ENCODE assay signal across 16 cellular contexts in genomic region chr2:203578511-203579130, GRCh38. TPM values are rescaled to one million over a fixed set of nuclear protein-coding genes. Genes with fewer than 3 reads are reported as not detected.
DNase-seq lines count a peak whose midpoint lies in the region; ATAC-seq and TF ChIP-seq lines count a peak whose summit lies in the region.
"Had no signal": no experiment of that assay in that cellular context is flagged by ENCODE, and none has a peak within 500 bp of the region (broad histone marks: within the 10 kb centered on the region; RNA-seq: fewer than 3 reads in every experiment).

No MANE protein-coding gene starts in this region.

- peak overlapping the region; percentile 88 for H3K27ac Mint-ChIP-seq in Caco-2 (ENCODE audit: unreplicated experiment)
- H3K27ac Mint-ChIP-seq in effector memory CD8-positive, alpha-beta T cell = no peak overlapping the region
- H3K27ac Mint-ChIP-seq: CD4-positive, CD25-positive, alpha-beta regulatory T cell; WTC11 had no signal

- intact Hi-C loops in Caco-2 (cut with micrococcal nuclease; ENCODE audit: unreplicated experiment) (loop anchor here (1.0 to 2.0 kb wide), 2 partner anchors 43 to 72 kb away; partner anchors contain the start of gene RAPH1), prostate gland (cut with DNase I) (no loop called here)

- H3K4me3 ChIP-seq in Caco-2 (ENCODE audit: low read depth, low read length) = no peak overlapping the region
- H3K4me3 ChIP-seq in KMS-11 (IDR thresholded peaks at IDR 0.05; ENCODE audit: insufficient read depth, low read depth, low read length) = no peak overlapping the region
- H3K4me3 ChIP-seq in coronary artery = no peak overlapping the region
- no peak overlapping the region for H3K4me3 ChIP-seq in prostate gland
- H3K4me3 ChIP-seq: SJCRH30 had no signal

- no peak overlapping the region; the same call in 1 of the 2 replicates for H3K9ac ChIP-seq in KMS-11

- H2AFZ ChIP-seq in KMS-11 (ENCODE audit: low read depth) = peak overlapping the region; percentile 44; the same call in 1 of the 2 replicates

- TF ChIP-seq CTCF in Caco-2 (IDR thresholded peaks at IDR 0.05; ENCODE audit: insufficient read depth in 1 of 2, low read depth in 1 of 2, low read length in 1 of 2, severe bottlenecking in 1 of 2, unreplicated experiment in 1 of 2) = no peak
- TF ChIP-seq CTCF in KMS-11 (conservative IDR thresholded peaks at IDR 0.05; ENCODE audit: low read depth, low read length) = no peak
- no peak for TF ChIP-seq CTCF in coronary artery (IDR thresholded peaks at IDR 0.05)
- TF ChIP-seq CTCF in prostate gland (IDR thresholded peaks at IDR 0.05) = no peak

- no peak for TF ChIP-seq POLR2A in prostate gland (IDR thresholded peaks at IDR 0.05)

- peaks cover 23% of the 10 kb centered on the region for H3K4me1 Mint-ChIP-seq in Caco-2 (ENCODE audit: low read depth, unreplicated experiment)
- peaks cover 3 to 6% of the 10 kb centered on the region in 2 donors for H3K4me1 Mint-ChIP-seq in effector memory CD8-positive, alpha-beta T cell (ENCODE audit: low read depth in 2 of 2)

- H3K4me2 ChIP-seq in KMS-11 = peak overlapping the region; percentile 65

- no peaks in the 10 kb centered on the region for H4K20me1 ChIP-seq in KMS-11 (ENCODE audit: insufficient read depth)

- no peaks in the 10 kb centered on the region for H3K79me2 ChIP-seq in KMS-11 (ENCODE audit: insufficient read depth, low read depth)

- H3K27me3 ChIP-seq in Caco-2 (replicated peaks; ENCODE audit: control insufficient read depth, insufficient read depth, low read length) (no peaks in the 10 kb centered on the region), KMS-11 (ENCODE audit: insufficient read depth, low read depth) (no peaks in the 10 kb centered on the region), prostate gland (replicated peaks; ENCODE audit: insufficient read depth) (no peaks in the 10 kb centered on the region)
- H3K27me3 ChIP-seq: SJCRH30 had no signal

- DNase-seq in Caco-2 (no peak), coronary artery (ENCODE audit: low spot score) (no peak), prostate gland (ENCODE audit: low spot score) (no peak), RPMI8226 (no peak), cerebellar cortex (ENCODE audit: low spot score) (no peak)
- DNase-seq in effector memory CD8-positive, alpha-beta T cell = no peak
- DNase-seq: GF-D8; hippocampal formation; NCI-H1105; NCI-H524 treated with DMSO at 0.1 percent for 48 hours; SJCRH30; stimulated activated CD4-positive, alpha-beta T cell treated with anti-CD3 and anti-CD28 coated beads, Interleukin-4, amount 100 ng/mL, for 1 hour had no signal

- no peaks in the 10 kb centered on the region for H3K9me3 ChIP-seq in Caco-2
- no peaks in the 10 kb centered on the region for H3K9me3 ChIP-seq in prostate gland
- H3K9me3 ChIP-seq: SJCRH30 had no signal

- no TSS peak for BruUV-seq in Caco-2 (replicated peaks; lab: Mats Ljungman, UMichigan)

- CTCF ChIA-PET in Caco-2 (lab: Charles Lee) = no interaction called here

- H3K4me3 Mint-ChIP-seq in Caco-2 (ENCODE audit: unreplicated experiment) = peak overlapping the region; percentile 4
- H3K4me3 Mint-ChIP-seq in effector memory CD8-positive, alpha-beta T cell = no peak overlapping the region
- H3K4me3 Mint-ChIP-seq: CD4-positive, CD25-positive, alpha-beta regulatory T cell; WTC11 had no signal

- H3K36me3 ChIP-seq in Caco-2 (ENCODE audit: control insufficient read depth, insufficient read depth, low read length) = no peaks in the 10 kb centered on the region
- no peaks in the 10 kb centered on the region for H3K36me3 ChIP-seq in KMS-11 (ENCODE audit: insufficient read depth)
- H3K36me3 ChIP-seq in prostate gland = no peaks in the 10 kb centered on the region
- H3K36me3 ChIP-seq: SJCRH30 had no signal

- peak overlapping the region; percentile 47; the same call in 1 of the 2 replicates for H3K27ac ChIP-seq in KMS-11
- H3K27ac ChIP-seq in coronary artery = peak overlapping the region; percentile 42 to 70
- H3K27ac ChIP-seq in prostate gland = peak overlapping the region; percentile 62 to 80
- H3K27ac ChIP-seq: SJCRH30 had no signal

- no peaks in the 10 kb centered on the region for H3K27me3 Mint-ChIP-seq in Caco-2 (ENCODE audit: insufficient read depth, unreplicated experiment)
- peaks cover 8 to 10% of the 10 kb centered on the region in 2 donors for H3K27me3 Mint-ChIP-seq in effector memory CD8-positive, alpha-beta T cell

- no peak for ATAC-seq in GM19324 (IDR thresholded peaks at IDR 0.05; ENCODE audit: low FRiP score, unreplicated experiment)
- ATAC-seq in effector memory CD8-positive, alpha-beta T cell (replicated peaks) = no peak

- H3K4me1 ChIP-seq in Caco-2 (peaks cover 30% of the 10 kb centered on the region), KMS-11 (ENCODE audit: low read depth, poor library complexity, severe bottlenecking) (peaks cover 40% of the 10 kb centered on the region), prostate gland (replicated peaks) (peaks cover 11% of the 10 kb centered on the region)

- H3K36me3 Mint-ChIP-seq in Caco-2 (ENCODE audit: insufficient read depth, unreplicated experiment) = peaks cover 8% of the 10 kb centered on the region
- no peaks in the 10 kb centered on the region for H3K36me3 Mint-ChIP-seq in effector memory CD8-positive, alpha-beta T cell (ENCODE audit: insufficient read depth)
- H3K36me3 Mint-ChIP-seq: CD4-positive, CD25-positive, alpha-beta regulatory T cell; WTC11 had no signal

- POLR2A ChIA-PET in Caco-2 (lab: Charles Lee) = no interaction called here

- WGBS in prostate gland = 41% methylated on average over 2 of the region's 2 CpGs

- no peaks in the 10 kb centered on the region for H3K9me3 Mint-ChIP-seq in Caco-2 (ENCODE audit: unreplicated experiment)
- no peaks in the 10 kb centered on the region for H3K9me3 Mint-ChIP-seq in effector memory CD8-positive, alpha-beta T cell
- H3K9me3 Mint-ChIP-seq: WTC11 had no signal

RNA-seq across cellular contexts. Expression of gene RAPH1, which starts 43.5 kb away (rescaled TPM):
- total RNA-seq in Caco-2 (2022) (109 and 114 TPM in 2 replicates), prostate gland (10 to 100 TPM; 27.6 to 35.0 TPM)
